Comparison of ENCODE assay signal across 1 cellular context in the genomic region with DNA sequence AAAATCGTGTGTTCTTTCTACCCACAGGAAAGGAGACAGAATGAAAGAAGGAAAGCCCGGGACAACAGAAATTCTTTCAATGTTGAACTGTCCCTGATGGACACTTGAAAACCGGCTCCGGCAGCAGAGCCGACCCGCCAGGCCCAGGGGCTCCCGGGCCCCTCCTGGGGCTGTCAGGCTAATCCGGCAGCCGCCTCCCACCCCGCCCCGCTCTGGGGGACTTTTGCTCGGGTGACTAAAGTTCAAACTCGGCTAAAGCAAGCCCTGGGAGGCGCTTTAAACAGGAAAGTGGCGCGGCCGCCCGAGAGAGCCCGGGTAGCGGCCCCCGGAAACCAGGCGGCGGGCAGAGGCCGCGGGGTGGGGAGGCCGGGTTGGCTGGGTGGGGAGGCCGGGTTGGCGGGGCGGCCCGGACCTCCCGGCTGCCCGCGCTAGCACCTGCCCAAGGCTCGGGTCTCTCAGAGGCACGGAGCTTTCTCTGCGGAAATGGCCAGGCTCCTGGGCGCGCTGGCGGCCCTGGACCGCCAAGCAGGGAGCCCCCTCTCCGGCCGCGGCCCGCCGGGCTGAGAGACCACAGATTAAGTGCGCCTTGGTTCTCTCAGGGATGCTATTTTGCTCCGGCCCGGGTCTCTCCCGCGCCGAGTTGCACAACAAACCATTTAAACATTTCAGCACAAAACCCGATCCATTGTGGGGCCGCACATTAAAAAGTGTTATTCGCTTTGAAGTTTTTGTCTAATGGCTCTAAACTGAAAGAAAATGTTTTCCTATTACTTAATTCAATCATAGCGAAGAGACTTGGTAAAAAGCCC.
TF ChIP-seq lines count a peak whose summit lies in the region.

No MANE protein-coding gene starts in this region.

TF ChIP-seq in neural cell, 6 proteins besides CTCF, POLR2A, EP300 and RAD21 (continued from another document):
- no peak for TF ChIP-seq REST (IDR thresholded peaks at IDR 0.05; ENCODE audit: borderline replicate concordance)
TF ChIP-seq in neural cell: peak in this region for 2.
